In the genomic region with DNA sequence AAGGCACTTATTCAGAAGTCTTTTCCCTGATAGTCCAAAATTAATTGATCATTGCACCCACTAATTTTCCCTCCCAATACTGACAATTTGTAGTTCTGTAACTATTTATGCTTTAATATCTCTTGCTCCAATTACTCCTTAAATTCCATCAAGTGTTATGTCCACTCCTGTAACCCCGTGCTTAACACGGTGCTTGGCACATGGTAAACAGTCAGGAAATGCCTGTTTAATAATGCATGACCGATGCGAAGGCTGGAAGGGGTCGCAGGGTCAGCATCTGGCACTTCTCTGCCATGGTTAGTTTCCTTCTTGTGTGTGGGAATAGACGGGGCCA, we compare ENCODE assay signal across 8 cellular contexts. TPM values are rescaled to one million over a fixed set of nuclear protein-coding genes. Genes with fewer than 3 reads are reported as not detected.
DNase-seq lines count a peak whose midpoint lies in the region; ATAC-seq, FAIRE-seq and TF ChIP-seq lines count a peak whose summit lies in the region.

No MANE protein-coding gene starts in this region.

- FAIRE-seq in K562 (lab: Jason Lieb, UNC), result no peak

- H3K9me3 Mint-ChIP-seq in activated naive CD4-positive, alpha-beta T cell treated with anti-CD3 and anti-CD28 coated beads, Interleukin-2, amount 50 U/mL, for 24 hours, result peaks cover 11% of the 10 kb centered on the region
- H3K9me3 Mint-ChIP-seq in type B pancreatic cell, result peaks cover 5% of the 10 kb centered on the region

- H4K20me1 ChIP-seq in K562 (replicated peaks; ENCODE audit: control insufficient read depth, insufficient read depth, low read length), result 0 out of 2 replicates have a peak, but pooled peaks cover 3% of the 10 kb centered on the region

- H3K27me3 Mint-ChIP-seq in activated naive CD4-positive, alpha-beta T cell treated with anti-CD3 and anti-CD28 coated beads, Interleukin-2, amount 50 U/mL, for 24 hours, result peaks cover 1% of the 10 kb centered on the region
- no peaks in the 10 kb centered on the region for H3K27me3 Mint-ChIP-seq in type B pancreatic cell

- H3K9ac ChIP-seq in K562 (ENCODE audit: insufficient read depth in 1 of 2, low read depth in 2 of 2, low read length in 2 of 2), result peak overlapping the region; percentile 85 to 94; a peak in 3 of 4 replicates

- BruUV-seq in K562 (replicated peaks; lab: Mats Ljungman, UMichigan), result TSS peak; percentile 95

- H3K36me3 Mint-ChIP-seq in activated naive CD4-positive, alpha-beta T cell treated with anti-CD3 and anti-CD28 coated beads, Interleukin-2, amount 50 U/mL, for 24 hours, result peaks cover 10% of the 10 kb centered on the region
- H3K36me3 Mint-ChIP-seq in type B pancreatic cell, result no peaks in the 10 kb centered on the region

- TF ChIP-seq POLR2A in K562 (conservative IDR thresholded peaks at IDR 0.05), result no peak

- DNase-seq in activated naive CD4-positive, alpha-beta T cell treated with anti-CD3 and anti-CD28 coated beads, Interleukin-2, amount 50 U/mL, for 16 hours, result no peak
- DNase-seq in K562 (ENCODE audit: extremely low read depth in 1 of 4, low spot score in 3 of 4) (no peak), lung (ENCODE audit: low spot score) (no peak), type B pancreatic cell (ENCODE audit: extremely low spot score, unreplicated experiment) (no peak)
- no peak for DNase-seq in central memory CD4-positive, alpha-beta T cell
- DNase-seq in activated CD4-positive, alpha-beta T cell treated with anti-CD3 and anti-CD28 coated beads for 1 hour, result no peak

- ATAC-seq in K562 (no peak), lung (ENCODE audit: insufficient read depth, low FRiP score) (peak; percentile 2), HG02678 (IDR thresholded peaks at IDR 0.05; ENCODE audit: unreplicated experiment) (no peak)

- H3K4me1 ChIP-seq in K562 (replicated peaks in 1 of 2; ENCODE audit: control insufficient read depth in 2 of 2, insufficient read depth in 2 of 2, low read length in 2 of 2) (peaks cover 0 to 10% of the 10 kb centered on the region in 2 experiments; a peak in 4 of 5 replicates), lung (ENCODE audit: control insufficient read depth in 2 of 2, insufficient read depth in 2 of 2, low read length in 2 of 2) (peaks cover 4% of the 10 kb centered on the region in 2 donors)

- H3K27ac ChIP-seq in K562 (ENCODE audit: extremely low read depth, low read depth, low read length) (peak overlapping the region; percentile 85), lung (ENCODE audit: low read depth in 1 of 2, low read length in 1 of 2) (peak overlapping the region; percentile 43 to 48)

- CTCF ChIA-PET in K562 (lab: Yijun Ruan, JAX; ENCODE audit: low intra/inter-chr PET ratio), result no interaction called here

- in situ Hi-C loops in K562 (cut with MboI), result no loop called here

- POLR2A ChIA-PET in K562 (lab: Yijun Ruan, JAX), result interaction anchor here (0.6 to 0.9 kb wide), 2 partner anchors 10 to 13 kb away, joined by 3 to 9 read pairs; no protein-coding TSS in a partner anchor

- H2AFZ ChIP-seq in K562 (ENCODE audit: low read depth, low read length), result peak overlapping the region; percentile 98

- no peak for TF ChIP-seq EP300 in K562 (IDR thresholded peaks at IDR 0.05; ENCODE audit: low read length)

- H3K4me2 ChIP-seq in K562 (ENCODE audit: insufficient read depth, low read length), result peak overlapping the region; percentile 96

- intact Hi-C loops in K562 (cut with micrococcal nuclease), result no loop called here

- no peaks in the 10 kb centered on the region for H3K27me3 ChIP-seq in K562 (ENCODE audit: control insufficient read depth in 2 of 2, insufficient read depth in 2 of 2, low read length in 2 of 2)
- H3K27me3 ChIP-seq in lung (ENCODE audit: control insufficient read depth, insufficient read depth), result no peaks in the 10 kb centered on the region

- 5% methylated on average over 6 of the region's 6 CpGs for WGBS in K562 (ENCODE audit: insufficient coverage, low coverage, missing lambda C conversion rate)
- 1 to 2% methylated on average over 6 of the region's 6 CpGs for WGBS in lung, 2 donors

- H3K9me3 ChIP-seq in K562 (replicated peaks; ENCODE audit: control insufficient read depth, insufficient read depth, low read depth, low read length) (no peaks in the 10 kb centered on the region), lung (ENCODE audit: control insufficient read depth in 2 of 2, insufficient read depth in 1 of 2, low read length in 1 of 2) (no peaks in the 10 kb centered on the region)

- peak overlapping the region; percentile 95 for H3K4me3 Mint-ChIP-seq in activated naive CD4-positive, alpha-beta T cell treated with anti-CD3 and anti-CD28 coated beads, Interleukin-2, amount 50 U/mL, for 24 hours
- peak overlapping the region; percentile 93 for H3K4me3 Mint-ChIP-seq in type B pancreatic cell

- no peaks in the 10 kb centered on the region for H3K36me3 ChIP-seq in K562 (ENCODE audit: control insufficient read depth, insufficient read depth, low read length)
- H3K36me3 ChIP-seq in lung (ENCODE audit: control insufficient read depth in 2 of 2, insufficient read depth in 2 of 2, low read length in 2 of 2), result no peaks in the 10 kb centered on the region

- H3K4me1 Mint-ChIP-seq in activated naive CD4-positive, alpha-beta T cell treated with anti-CD3 and anti-CD28 coated beads, Interleukin-2, amount 50 U/mL, for 24 hours, result peaks cover 35% of the 10 kb centered on the region
- peaks cover 4% of the 10 kb centered on the region for H3K4me1 Mint-ChIP-seq in type B pancreatic cell (ENCODE audit: unreplicated experiment)

- H3K27ac Mint-ChIP-seq in activated naive CD4-positive, alpha-beta T cell treated with anti-CD3 and anti-CD28 coated beads, Interleukin-2, amount 50 U/mL, for 24 hours, result peak overlapping the region; percentile 98
- H3K27ac Mint-ChIP-seq in type B pancreatic cell, result peak overlapping the region; percentile 89

- no peak for TF ChIP-seq RAD21 in K562 (CRISPR knock-in tag; conservative IDR thresholded peaks at IDR 0.05 in 1 of 2, IDR thresholded peaks at IDR 0.05 in 1 of 2)

- no peaks in the 10 kb centered on the region for H3K9me1 ChIP-seq in K562 (ENCODE audit: control insufficient read depth, insufficient read depth, low read length)

- H3K79me2 ChIP-seq in K562 (ENCODE audit: control insufficient read depth, insufficient read depth, low read length), result peaks cover 27% of the 10 kb centered on the region

- peak overlapping the region; percentile 98 for H3K4me3 ChIP-seq in K562
- peak overlapping the region; percentile 81 for H3K4me3 ChIP-seq in lung

- TF ChIP-seq CTCF in K562 (IDR thresholded peaks at IDR 0.05 in 2 of 3, conservative IDR thresholded peaks at IDR 0.05 in 1 of 3; ENCODE audit: insufficient read depth in 2 of 3, low read depth in 1 of 3, low read length in 3 of 3) (no peak), lung (IDR thresholded peaks at IDR 0.05; ENCODE audit: control extremely low read depth, extremely low read depth) (no peak), type B pancreatic cell (conservative IDR thresholded peaks at IDR 0.05) (no peak)

RNA-seq across cellular contexts. Expression of a gene that starts 0.6 kb away (rescaled TPM):
- total RNA-seq in K562 (2011; cell fraction: chromatin; rRNA removed; ENCODE audit: low replicate concordance), result 18.1 and 37.0 TPM in 2 replicates
- 14.5 and 21.4 TPM in 2 replicates for total RNA-seq in K562 (2011; cell fraction: nucleolus; rRNA removed)
- 20.3 and 24.5 TPM in 2 replicates for total RNA-seq in K562 (2011; cell fraction: nucleoplasm; rRNA removed)
- total RNA-seq in K562 (2014; rRNA removed), result 9.5 and 13.3 TPM in 2 replicates
- 20.5 and 24.9 TPM in 2 replicates for total RNA-seq in K562 (2014; rRNA removed; fragmentation: Illumina TruSeq; extraction: Trizol)
- total RNA-seq in K562 (2015; rRNA removed; fragmentation: Illumina TruSeq; extraction: Trizol), result 18.5 and 19.5 TPM in 2 replicates
- total RNA-seq in K562 (2021), result 7.9 and 13.5 TPM in 2 replicates
- 26.6 and 32.3 TPM in 2 replicates for polyA plus RNA-seq in K562 (2011; rRNA removed)
- 15.2 and 28.5 TPM in 2 replicates for polyA plus RNA-seq in K562 (2011; cell fraction: cytosol; rRNA removed)
- 14.0 and 25.8 TPM in 2 replicates for polyA plus RNA-seq in K562 (2011; cell fraction: nucleus; rRNA removed)
- 11.0 and 14.3 TPM in 2 replicates for polyA plus RNA-seq in K562 (2012)
- 20.0 and 24.1 TPM in 2 replicates for polyA plus RNA-seq in K562 (2014; fragmentation: Illumina TruSeq; extraction: Trizol)
- 10 to 100 TPM; 35.7 to 44.5 TPM for polyA plus RNA-seq in K562 (2014; fragmentation: Nextera tagmentation; extraction: Ambion mirVana)
- polyA plus RNA-seq in K562 (2014; rRNA removed), result 13.5 and 18.6 TPM in 2 replicates
- 15.8 and 20.5 TPM in 2 replicates for polyA minus RNA-seq in K562 (2011; rRNA and poly(A)+ RNA removed)
- 4.4 and 9.3 TPM in 2 replicates for polyA minus RNA-seq in K562 (2011; cell fraction: cytosol; rRNA and poly(A)+ RNA removed)
- 10.4 and 15.9 TPM in 2 replicates for polyA minus RNA-seq in K562 (2011; cell fraction: nucleus; rRNA and poly(A)+ RNA removed)
- total RNA-seq in lung, result 10 to 100 TPM; 11.1 to 47.7 TPM
- polyA plus RNA-seq in lung, result 10 to 100 TPM in 1 of 2 donors, 1 to 10 TPM in 1; 6.9 to 12.7 TPM
- total RNA-seq in type B pancreatic cell (ENCODE audit: low replicate concordance), result 15.6 and 21.5 TPM in 2 replicates
